ENCODE assay signal across 8 cellular contexts in genomic region chr13:52651880-52652169, GRCh38. TPM values are rescaled to one million over a fixed set of nuclear protein-coding genes. Genes with fewer than 3 reads are reported as not detected.
DNase-seq lines count a peak whose midpoint lies in the region; ATAC-seq and TF ChIP-seq lines count a peak whose summit lies in the region.

No MANE protein-coding gene starts in this region.

- H3K36me3 ChIP-seq in HUES6 (ENCODE audit: control insufficient read depth, insufficient read depth, low read length) (peaks cover 27% of the 10 kb centered on the region), mucosa of descending colon (ENCODE audit: low read depth) (no peaks in the 10 kb centered on the region)

- H3K4me1 ChIP-seq in HUES6 (ENCODE audit: control insufficient read depth, insufficient read depth, low read length): peaks cover 2% of the 10 kb centered on the region; the same call in 1 of the 2 replicates
- H3K4me1 ChIP-seq in mucosa of descending colon (ENCODE audit: low read depth): peaks cover 27% of the 10 kb centered on the region

- DNase-seq in AG04449 (ENCODE audit: low read depth, low spot score) (no peak), caudate nucleus (lab: John Stamatoyannopoulos, UW) (peak in 2 of 61 donors; percentile 60 to 72), mucosa of descending colon (no peak)
- DNase-seq in T-helper 2 cell treated with Interferon-gamma antibody and Interleukin-4, amounts not matched to agents 5 μg/mL and 100 μg/mL, for 36 hours (ENCODE audit: low spot score): no peak
- DNase-seq in activated naive CD4-positive, alpha-beta T cell treated with Interleukin-2 at 50 U/mL for 16 hours: no peak

- no peaks in the 10 kb centered on the region for H3K27me3 Mint-ChIP-seq in T-helper 2 cell treated with Interferon-gamma antibody and Interleukin-4, amounts not matched to agents 5 μg/mL and 100 μg/mL, for 36 hours (ENCODE audit: low read depth)

- peak overlapping the region; percentile 97 for H3K9ac ChIP-seq in HUES6 (ENCODE audit: low read length)

- CTCF ChIA-PET in AG04449 (lab: Yijun Ruan, JAX): interaction anchor here (0.8 to 6.2 kb wide), 5 partner anchors 12 to 316 kb away, joined by 3 to 44 read pairs (median 7); no protein-coding TSS in a partner anchor

- no peak overlapping the region for H3K27ac Mint-ChIP-seq in T-helper 2 cell treated with Interferon-gamma antibody and Interleukin-4, amounts not matched to agents 5 μg/mL and 100 μg/mL, for 36 hours

- H3K9me3 ChIP-seq in HUES6 (ENCODE audit: control insufficient read depth, insufficient read depth, low read depth, low read length) (no peaks in the 10 kb centered on the region), mucosa of descending colon (no peaks in the 10 kb centered on the region)

- no peaks in the 10 kb centered on the region for H3K27me3 ChIP-seq in HUES6 (ENCODE audit: control insufficient read depth, insufficient read depth, low read length)

- TF ChIP-seq CTCF in AG04449 (IDR thresholded peaks at IDR 0.05; ENCODE audit: insufficient read depth, low read length, missing control alignments) (no peak), mucosa of descending colon (IDR thresholded peaks at IDR 0.05) (no peak)

- H3K4me3 Mint-ChIP-seq in T-helper 2 cell treated with Interferon-gamma antibody and Interleukin-4, amounts not matched to agents 5 μg/mL and 100 μg/mL, for 36 hours: no peak overlapping the region

- POLR2A ChIA-PET in AG04449 (lab: Yijun Ruan, JAX): interaction anchor here (0.5 to 2.8 kb wide), 5 partner anchors 17 to 52 kb away, joined by 3 to 31 read pairs (median 3); no protein-coding TSS in a partner anchor

- peak; percentile 6 for ATAC-seq in GM19397 (IDR thresholded peaks at IDR 0.05; ENCODE audit: unreplicated experiment)
- ATAC-seq in mucosa of descending colon: peak; percentile 48
- ATAC-seq in GM21423 (IDR thresholded peaks at IDR 0.05; ENCODE audit: unreplicated experiment): no peak

- H3K27ac ChIP-seq in HUES6 (ENCODE audit: low read depth, low read length) (peak overlapping the region; percentile 97), caudate nucleus (ENCODE audit: low read depth, low read length) (peak overlapping the region; percentile 99)

- no peaks in the 10 kb centered on the region for H3K9me3 Mint-ChIP-seq in T-helper 2 cell treated with Interferon-gamma antibody and Interleukin-4, amounts not matched to agents 5 μg/mL and 100 μg/mL, for 36 hours

- H3K36me3 Mint-ChIP-seq in T-helper 2 cell treated with Interferon-gamma antibody and Interleukin-4, amounts not matched to agents 5 μg/mL and 100 μg/mL, for 36 hours (ENCODE audit: low read depth): peaks cover 16% of the 10 kb centered on the region

- peak overlapping the region; percentile 82 for H3K4me3 ChIP-seq in AG04449 (ENCODE audit: low read depth, low read length)
- peak overlapping the region; percentile 80 for H3K4me3 ChIP-seq in HUES6 (ENCODE audit: low read depth, low read length)
- peak overlapping the region; percentile 45 for H3K4me3 ChIP-seq in mucosa of descending colon

- intact Hi-C loops in mucosa of descending colon (cut with DNase I, micrococcal nuclease): no loop called here

- peaks cover 16% of the 10 kb centered on the region for H3K4me1 Mint-ChIP-seq in T-helper 2 cell treated with Interferon-gamma antibody and Interleukin-4, amounts not matched to agents 5 μg/mL and 100 μg/mL, for 36 hours (ENCODE audit: low read depth)

RNA-seq across cellular contexts. Expression of gene SUGT1, which starts 0.8 kb away (rescaled TPM):
- total RNA-seq in mucosa of descending colon: 10 to 100 TPM; 41.3 to 57.7 (median 44.6) TPM

RNA-seq across cellular contexts. Expression of gene HNRNPA1L2, which starts 9.6 kb away (rescaled TPM):
- 1 to 10 TPM; 4.5 to 5.2 (median 5.0) TPM for total RNA-seq in mucosa of descending colon
